Comparison of ENCODE assay signal across 13 cellular contexts in the genomic region with DNA sequence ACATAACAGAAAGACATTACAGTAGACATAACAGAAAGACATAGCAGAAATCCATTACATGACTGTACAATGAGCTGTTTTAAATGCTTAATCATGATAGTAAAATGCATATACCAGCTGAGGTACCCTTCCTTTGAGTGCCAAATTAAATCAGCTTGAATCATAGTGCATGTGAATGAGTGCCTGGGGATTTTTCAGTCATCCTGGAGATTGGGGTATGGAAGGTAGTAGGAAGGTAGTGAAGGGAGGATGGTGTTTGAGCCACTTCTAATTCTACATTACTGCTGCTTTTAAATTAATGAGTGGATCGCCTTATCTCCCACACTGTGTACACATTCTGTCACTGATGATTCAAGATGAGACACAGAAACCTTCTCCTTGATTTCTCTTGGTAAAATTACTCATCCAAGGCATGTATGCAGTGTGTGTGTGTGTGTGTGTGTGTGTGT.
A peak's percentile ranks its signal among the peaks of the same experiment; 100 is the strongest.
DNase-seq lines count a peak whose midpoint lies in the region; ATAC-seq and TF ChIP-seq lines count a peak whose summit lies in the region.
"Had no signal": no experiment of that assay in that cellular context is flagged by ENCODE, and none has a peak within 500 bp of the region (broad histone marks: within the 10 kb centered on the region; RNA-seq: fewer than 3 reads in every experiment).

No MANE protein-coding gene starts in this region.

- H3K4me3 Mint-ChIP-seq in activated naive CD8-positive, alpha-beta T cell treated with anti-CD3 and anti-CD28 coated beads, Interleukin-2, amount 50 U/mL, for 24 hours = no peak overlapping the region
- H3K4me3 Mint-ChIP-seq: CD4-positive, alpha-beta memory T cell; dendritic cell treated with granulocyte-macrophage colony-stimulating factor and Interleukin-4, amounts not matched to agents 40 ng/mL and 50 ng/mL, for 4 days had no signal

- DNase-seq in AG09319 (ENCODE audit: extremely low read depth, low read depth) (peak; percentile 5), HPDE6-E6E7 (ENCODE audit: extremely low spot score) (peak; percentile 25), amniotic stem cell (lab: John Stamatoyannopoulos, UW) (peak; percentile 50), iris pigment epithelial cell (ENCODE audit: low read depth) (peak; percentile 43), nucleus accumbens (lab: John Stamatoyannopoulos, UW) (no peak), ecto neural progenitor cell (ENCODE audit: low spot score) (no peak)
- DNase-seq in activated naive CD8-positive, alpha-beta T cell treated with anti-CD3 and anti-CD28 coated beads, Interleukin-2, amount 50 U/mL, for 24 hours = no peak
- no peak for DNase-seq in effector CD8-positive, alpha-beta T cell (lab: John Stamatoyannopoulos, UW)
- DNase-seq: activated CD4-positive, CD25-positive, alpha-beta regulatory T cell treated with anti-CD3 and anti-CD28 coated beads, Interleukin-2, amount 50 U/mL, for 72 hours; CD4-positive, alpha-beta memory T cell; NCI-H187; sigmoid colon had no signal

- no peaks in the 10 kb centered on the region for H3K27me3 Mint-ChIP-seq in activated naive CD8-positive, alpha-beta T cell treated with anti-CD3 and anti-CD28 coated beads, Interleukin-2, amount 50 U/mL, for 24 hours
- H3K27me3 Mint-ChIP-seq: CD4-positive, alpha-beta memory T cell; dendritic cell treated with granulocyte-macrophage colony-stimulating factor and Interleukin-4, amounts not matched to agents 40 ng/mL and 50 ng/mL, for 4 days had no signal

- peaks cover 9% of the 10 kb centered on the region for H3K9me3 Mint-ChIP-seq in activated naive CD8-positive, alpha-beta T cell treated with anti-CD3 and anti-CD28 coated beads, Interleukin-2, amount 50 U/mL, for 24 hours
- H3K9me3 Mint-ChIP-seq: dendritic cell treated with granulocyte-macrophage colony-stimulating factor and Interleukin-4, amounts not matched to agents 40 ng/mL and 50 ng/mL, for 4 days had no signal

- no peaks in the 10 kb centered on the region for H3K36me3 Mint-ChIP-seq in activated naive CD8-positive, alpha-beta T cell treated with anti-CD3 and anti-CD28 coated beads, Interleukin-2, amount 50 U/mL, for 24 hours (ENCODE audit: low read depth)
- H3K36me3 Mint-ChIP-seq: CD4-positive, alpha-beta memory T cell had no signal

- H3K27ac Mint-ChIP-seq in activated naive CD8-positive, alpha-beta T cell treated with anti-CD3 and anti-CD28 coated beads, Interleukin-2, amount 50 U/mL, for 24 hours = no peak overlapping the region
- H3K27ac Mint-ChIP-seq: CD4-positive, alpha-beta memory T cell; dendritic cell treated with granulocyte-macrophage colony-stimulating factor and Interleukin-4, amounts not matched to agents 40 ng/mL and 50 ng/mL, for 4 days had no signal

- ATAC-seq in activated naive CD8-positive, alpha-beta T cell treated with anti-CD3 and anti-CD28 coated beads, Interleukin-2, amount 50 U/mL, for 24 hours = no peak

- no peak for TF ChIP-seq CTCF in AG09319 (IDR thresholded peaks at IDR 0.05; ENCODE audit: low read depth, low read length)

- no peaks in the 10 kb centered on the region for H3K4me1 Mint-ChIP-seq in activated naive CD8-positive, alpha-beta T cell treated with anti-CD3 and anti-CD28 coated beads, Interleukin-2, amount 50 U/mL, for 24 hours
- H3K4me1 Mint-ChIP-seq: CD4-positive, alpha-beta memory T cell had no signal

Comparison
In these comparisons a context has a peak if more than half of its experiments do, and no peak if none do; other contexts are left out.
1. DNase-seq: peak in AG09319 (single experiment), HPDE6-E6E7 (single experiment), amniotic stem cell (single experiment) and iris pigment epithelial cell (single experiment); none in activated naive CD8-positive, alpha-beta T cell treated with anti-CD3 and anti-CD28 coated beads, Interleukin-2, amount 50 U/mL, for 24 hours (single experiment), effector CD8-positive, alpha-beta T cell (single experiment), nucleus accumbens (0 of 56) and ecto neural progenitor cell (single experiment).